Comparison of ENCODE assay signal across 8 cellular contexts in the genomic region with DNA sequence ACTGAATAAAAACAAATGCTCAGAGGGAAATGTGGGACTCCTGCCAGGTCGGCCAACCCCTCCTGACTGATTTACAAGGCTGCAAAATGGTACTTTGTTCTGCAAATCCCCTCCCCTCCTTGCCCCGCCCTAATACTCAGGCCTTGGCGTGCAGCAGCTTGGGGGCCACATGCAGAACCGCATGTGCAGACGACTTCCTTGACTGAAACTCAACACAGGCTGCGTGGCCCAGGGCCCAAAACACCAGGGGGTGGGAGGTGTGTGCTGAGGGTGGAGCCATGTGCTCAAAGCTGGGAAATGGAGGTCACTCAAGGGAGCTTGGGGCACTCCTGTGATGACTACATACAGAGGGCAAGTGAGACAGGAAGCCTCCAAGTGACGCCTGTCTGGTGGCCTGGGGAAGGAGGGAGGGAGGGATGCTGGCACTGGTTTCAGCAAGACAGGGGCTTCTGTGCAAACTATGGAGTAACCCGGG.
DNase-seq lines count a peak whose midpoint lies in the region; ATAC-seq and TF ChIP-seq lines count a peak whose summit lies in the region.

No MANE protein-coding gene starts in this region.

- intact Hi-C loops in HCT116 (cut with micrococcal nuclease) (no loop called here), adrenal gland (cut with DNase I) (no loop called here)

- H3K79me2 ChIP-seq in HCT116 (ENCODE audit: insufficient read depth, low read length) (no peaks in the 10 kb centered on the region), hepatocyte (peaks cover 90% of the 10 kb centered on the region)

- DNase-seq in BE2C (peak; percentile 70), HCT116 (ENCODE audit: low read depth, low spot score) (no peak), RWPE2 (ENCODE audit: low spot score) (no peak), adrenal gland (peak; percentile 61 to 90 (median 79)), hepatocyte (ENCODE audit: low spot score) (peak; percentile 80), putamen (ENCODE audit: low spot score) (no peak), SW 1271 (lab: John Stamatoyannopoulos, UW) (no peak)
- peak; percentile 36 to 55 for DNase-seq in stimulated activated CD4-positive, alpha-beta T cell treated with anti-CD3 and anti-CD28 coated beads, Interleukin-12 subunit alpha, Interleukin-12 subunit beta, amount 100 ng/mL, for 24 hours (ENCODE audit: low read depth in 2 of 2)

- H3K4me1 ChIP-seq in BE2C = peaks cover 18% of the 10 kb centered on the region
- peaks cover 8 to 17% of the 10 kb centered on the region in 2 experiments for H3K4me1 ChIP-seq in HCT116 (ENCODE audit: control insufficient read depth in 1 of 2, insufficient read depth in 2 of 2, low read length in 2 of 2)
- H3K4me1 ChIP-seq in RWPE2 (ENCODE audit: insufficient read depth, poor library complexity, severe bottlenecking) = peaks cover 10% of the 10 kb centered on the region
- peaks cover 9 to 65% of the 10 kb centered on the region in 2 donors for H3K4me1 ChIP-seq in adrenal gland (replicated peaks in 1 of 2)
- peaks cover 69% of the 10 kb centered on the region for H3K4me1 ChIP-seq in hepatocyte (ENCODE audit: insufficient read depth)

- H3K9ac ChIP-seq in HCT116 (ENCODE audit: low read length) = no peak overlapping the region

- TF ChIP-seq CTCF in BE2C (IDR thresholded peaks at IDR 0.05; ENCODE audit: low read depth, low read length) (no peak), HCT116 (IDR thresholded peaks at IDR 0.05 in 2 of 3, conservative IDR thresholded peaks at IDR 0.05 in 1 of 3; ENCODE audit: borderline replicate concordance in 1 of 3, insufficient read depth in 1 of 3, low read depth in 2 of 3, low read length in 2 of 3) (no peak), RWPE2 (IDR thresholded peaks at IDR 0.05; ENCODE audit: poor library complexity, severe bottlenecking) (no peak), adrenal gland (IDR thresholded peaks at IDR 0.05) (no peak), hepatocyte (IDR thresholded peaks at IDR 0.05; ENCODE audit: poor library complexity) (no peak)

- 13 to 21% (median 16%) methylated on average over 5 to 8 of the region's 8 CpGs for WGBS in adrenal gland, 4 donors
- WGBS in hepatocyte (ENCODE audit: low lambda C conversion rate, missing lambda C conversion rate) = 22% methylated on average over 8 of the region's 8 CpGs

- CTCF ChIA-PET in HCT116 (lab: Charles Lee) = no interaction called here

- RAD21 ChIA-PET in HCT116 (lab: Charles Lee; ENCODE audit: low non-redundant PET in 1 of 2, low total read pairs in 2 of 2, uncharacterized antibody in 2 of 2, unreplicated experiment in 2 of 2) = no interaction called here

- ATAC-seq in HCT116 = peak; percentile 54
- peak; percentile 67; the same call in 2 of the 3 replicates for ATAC-seq in RWPE2 (ENCODE audit: low read depth)

- H3K27ac ChIP-seq in HCT116 (ENCODE audit: low read depth, low read length) (no peak overlapping the region), RWPE2 (ENCODE audit: poor library complexity, severe bottlenecking) (no peak overlapping the region), adrenal gland (peak overlapping the region; percentile 24 to 86 (median 52)), hepatocyte (peak overlapping the region; percentile 89)

- POLR2A ChIA-PET in HCT116 (lab: Charles Lee) = no interaction called here

- TF ChIP-seq POLR2A in HCT116 (IDR thresholded peaks at IDR 0.05; ENCODE audit: borderline replicate concordance, extremely low read depth, insufficient read depth, insufficient read length) (no peak), adrenal gland (IDR thresholded peaks at IDR 0.05) (no peak)

- H3K9me3 ChIP-seq in BE2C (no peaks in the 10 kb centered on the region), HCT116 (ENCODE audit: control insufficient read depth in 1 of 2, insufficient read depth in 1 of 2, low read depth in 1 of 2, low read length in 2 of 2) (no peaks in the 10 kb centered on the region), RWPE2 (ENCODE audit: severe bottlenecking) (no peaks in the 10 kb centered on the region), adrenal gland (replicated peaks in 1 of 3) (no peaks in the 10 kb centered on the region), hepatocyte (ENCODE audit: low read depth) (no peaks in the 10 kb centered on the region)

- TF ChIP-seq RAD21 in HCT116 (IDR thresholded peaks at IDR 0.05; ENCODE audit: low read depth) = no peak

- H4K20me1 ChIP-seq in HCT116 (ENCODE audit: insufficient read depth) (no peaks in the 10 kb centered on the region), hepatocyte (ENCODE audit: insufficient read depth, poor library complexity, severe bottlenecking) (peaks cover 74% of the 10 kb centered on the region)

- H3K27me3 ChIP-seq in BE2C = no peaks in the 10 kb centered on the region
- no peaks in the 10 kb centered on the region for H3K27me3 ChIP-seq in HCT116 (ENCODE audit: insufficient read depth, low read length)
- no peaks in the 10 kb centered on the region for H3K27me3 ChIP-seq in RWPE2 (ENCODE audit: insufficient read depth, poor library complexity, severe bottlenecking)
- H3K27me3 ChIP-seq in adrenal gland = no peaks in the 10 kb centered on the region
- no peaks in the 10 kb centered on the region for H3K27me3 ChIP-seq in hepatocyte

- no peaks in the 10 kb centered on the region for H3K36me3 ChIP-seq in BE2C
- no peaks in the 10 kb centered on the region for H3K36me3 ChIP-seq in HCT116 (ENCODE audit: control insufficient read depth in 1 of 2, insufficient read depth in 2 of 2, low read length in 2 of 2)
- no peaks in the 10 kb centered on the region for H3K36me3 ChIP-seq in RWPE2 (ENCODE audit: low read depth)
- no peaks in the 10 kb centered on the region for H3K36me3 ChIP-seq in adrenal gland (replicated peaks in 1 of 2)
- no peaks in the 10 kb centered on the region for H3K36me3 ChIP-seq in hepatocyte (replicated peaks; ENCODE audit: insufficient read depth, low read depth)

- H3K4me2 ChIP-seq in HCT116 (ENCODE audit: low read length) (no peak overlapping the region; the same call in 1 of the 2 replicates), hepatocyte (peak overlapping the region; percentile 51)

- H3K9me2 ChIP-seq in HCT116 (ENCODE audit: insufficient read depth) (no peaks in the 10 kb centered on the region), hepatocyte (replicated peaks; ENCODE audit: insufficient read depth) (no peaks in the 10 kb centered on the region)

- no TSS peak for BruUV-seq in HCT116 (replicated peaks; lab: Mats Ljungman, UMichigan)

- H2AFZ ChIP-seq in HCT116 (ENCODE audit: low read depth, low read length, poor library complexity, severe bottlenecking) = no peak overlapping the region
- no peak overlapping the region for H2AFZ ChIP-seq in hepatocyte

- H3K4me3 ChIP-seq in BE2C (ENCODE audit: low read depth, low read length) (no peak overlapping the region), HCT116 (replicated peaks in 1 of 2; ENCODE audit: low read depth in 1 of 2, low read length in 2 of 2) (no peak overlapping the region), RWPE2 (ENCODE audit: severe bottlenecking) (no peak overlapping the region), adrenal gland (no peak overlapping the region), hepatocyte (no peak overlapping the region)

TF ChIP-seq in HCT116, 20 proteins besides CTCF, POLR2A, EP300 and RAD21 (continues in another document):
- TF ChIP-seq FOSL1 (IDR thresholded peaks at IDR 0.05; ENCODE audit: low read depth) = no peak
- TF ChIP-seq, protein P1, sequence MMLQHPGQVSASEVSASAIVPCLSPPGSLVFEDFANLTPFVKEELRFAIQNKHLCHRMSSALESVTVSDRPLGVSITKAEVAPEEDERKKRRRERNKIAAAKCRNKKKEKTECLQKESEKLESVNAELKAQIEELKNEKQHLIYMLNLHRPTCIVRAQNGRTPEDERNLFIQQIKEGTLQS (IDR thresholded peaks at IDR 0.05) = no peak
- TF ChIP-seq, protein P2, sequence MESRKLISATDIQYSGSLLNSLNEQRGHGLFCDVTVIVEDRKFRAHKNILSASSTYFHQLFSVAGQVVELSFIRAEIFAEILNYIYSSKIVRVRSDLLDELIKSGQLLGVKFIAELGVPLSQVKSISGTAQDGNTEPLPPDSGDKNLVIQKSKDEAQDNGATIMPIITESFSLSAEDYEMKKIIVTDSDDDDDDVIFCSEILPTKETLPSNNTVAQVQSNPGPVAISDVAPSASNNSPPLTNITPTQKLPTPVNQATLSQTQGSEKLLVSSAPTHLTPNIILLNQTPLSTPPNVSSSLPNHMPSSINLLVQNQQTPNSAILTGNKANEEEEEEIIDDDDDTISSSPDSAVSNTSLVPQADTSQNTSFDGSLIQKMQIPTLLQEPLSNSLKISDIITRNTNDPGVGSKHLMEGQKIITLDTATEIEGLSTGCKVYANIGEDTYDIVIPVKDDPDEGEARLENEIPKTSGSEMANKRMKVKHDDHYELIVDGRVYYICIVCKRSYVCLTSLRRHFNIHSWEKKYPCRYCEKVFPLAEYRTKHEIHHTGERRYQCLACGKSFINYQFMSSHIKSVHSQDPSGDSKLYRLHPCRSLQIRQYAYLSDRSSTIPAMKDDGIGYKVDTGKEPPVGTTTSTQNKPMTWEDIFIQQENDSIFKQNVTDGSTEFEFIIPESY (IDR thresholded peaks at IDR 0.05; ENCODE audit: extremely low read depth, insufficient replicate concordance, low read length) = no peak
- TF ChIP-seq, protein P3, sequence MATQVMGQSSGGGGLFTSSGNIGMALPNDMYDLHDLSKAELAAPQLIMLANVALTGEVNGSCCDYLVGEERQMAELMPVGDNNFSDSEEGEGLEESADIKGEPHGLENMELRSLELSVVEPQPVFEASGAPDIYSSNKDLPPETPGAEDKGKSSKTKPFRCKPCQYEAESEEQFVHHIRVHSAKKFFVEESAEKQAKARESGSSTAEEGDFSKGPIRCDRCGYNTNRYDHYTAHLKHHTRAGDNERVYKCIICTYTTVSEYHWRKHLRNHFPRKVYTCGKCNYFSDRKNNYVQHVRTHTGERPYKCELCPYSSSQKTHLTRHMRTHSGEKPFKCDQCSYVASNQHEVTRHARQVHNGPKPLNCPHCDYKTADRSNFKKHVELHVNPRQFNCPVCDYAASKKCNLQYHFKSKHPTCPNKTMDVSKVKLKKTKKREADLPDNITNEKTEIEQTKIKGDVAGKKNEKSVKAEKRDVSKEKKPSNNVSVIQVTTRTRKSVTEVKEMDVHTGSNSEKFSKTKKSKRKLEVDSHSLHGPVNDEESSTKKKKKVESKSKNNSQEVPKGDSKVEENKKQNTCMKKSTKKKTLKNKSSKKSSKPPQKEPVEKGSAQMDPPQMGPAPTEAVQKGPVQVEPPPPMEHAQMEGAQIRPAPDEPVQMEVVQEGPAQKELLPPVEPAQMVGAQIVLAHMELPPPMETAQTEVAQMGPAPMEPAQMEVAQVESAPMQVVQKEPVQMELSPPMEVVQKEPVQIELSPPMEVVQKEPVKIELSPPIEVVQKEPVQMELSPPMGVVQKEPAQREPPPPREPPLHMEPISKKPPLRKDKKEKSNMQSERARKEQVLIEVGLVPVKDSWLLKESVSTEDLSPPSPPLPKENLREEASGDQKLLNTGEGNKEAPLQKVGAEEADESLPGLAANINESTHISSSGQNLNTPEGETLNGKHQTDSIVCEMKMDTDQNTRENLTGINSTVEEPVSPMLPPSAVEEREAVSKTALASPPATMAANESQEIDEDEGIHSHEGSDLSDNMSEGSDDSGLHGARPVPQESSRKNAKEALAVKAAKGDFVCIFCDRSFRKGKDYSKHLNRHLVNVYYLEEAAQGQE (IDR thresholded peaks at IDR 0.05; ENCODE audit: low read depth) = no peak
- TF ChIP-seq EGR1 (IDR thresholded peaks at IDR 0.05; ENCODE audit: low read depth) = no peak
- no peak for TF ChIP-seq ELF1 (IDR thresholded peaks at IDR 0.05; ENCODE audit: borderline replicate concordance, low read depth)

Comparison
In these comparisons a context has a peak if more than half of its experiments do, and no peak if none do; other contexts are left out.
1. DNase-seq: peak in BE2C (single experiment), adrenal gland (7 of 7), hepatocyte (single experiment) and stimulated activated CD4-positive, alpha-beta T cell treated with anti-CD3 and anti-CD28 coated beads, Interleukin-12 subunit alpha, Interleukin-12 subunit beta, amount 100 ng/mL, for 24 hours (2 of 2); none in HCT116 (single experiment), RWPE2 (single experiment), putamen (single experiment) and SW 1271 (0 of 2).
2. H3K27ac ChIP-seq: peak in adrenal gland (5 of 5) and hepatocyte (single experiment); none in HCT116 (single experiment) and RWPE2 (single experiment).